ENCODE assay signal across 1 cellular context in genomic region chr16:84013787-84014569, GRCh38.
TF ChIP-seq lines count a peak whose summit lies in the region.

No MANE protein-coding gene starts in this region.

TF ChIP-seq in K562, 482 proteins besides CTCF, POLR2A, EP300 and RAD21 (continued from another document and continues in another):
- TF ChIP-seq TRIM25 (IDR thresholded peaks at IDR 0.05; ENCODE audit: borderline replicate concordance) (no peak), PYGO2 (tag; IDR thresholded peaks at IDR 0.05) (no peak), PHF8 (IDR thresholded peaks at IDR 0.05; ENCODE audit: borderline replicate concordance, low read length) (no peak; the same call in 1 of the 2 replicates), CBFA2T3 (IDR thresholded peaks at IDR 0.05) (peak; percentile 86), ZNF239 (CRISPR knock-in tag; IDR thresholded peaks at IDR 0.05) (no peak), POLR2B (IDR thresholded peaks at IDR 0.05; ENCODE audit: low read depth, partially characterized antibody) (no peak), RFX1 (IDR thresholded peaks at IDR 0.05) (no peak), NCOA1 (IDR thresholded peaks at IDR 0.05; ENCODE audit: low read depth) (no peak), THAP12 (CRISPR knock-in tag; IDR thresholded peaks at IDR 0.05) (no peak), ZNF584 (CRISPR knock-in tag; IDR thresholded peaks at IDR 0.05; ENCODE audit: low read depth) (no peak), BDP1 (IDR thresholded peaks at IDR 0.05; ENCODE audit: insufficient read depth, insufficient read length) (no peak), PTRF (tag; IDR thresholded peaks at IDR 0.05) (no peak), ZBTB2 (IDR thresholded peaks at IDR 0.05) (no peak), GTF2E2 (tag; IDR thresholded peaks at IDR 0.05) (no peak), KLF16 (IDR thresholded peaks at IDR 0.05) (peak; percentile 74), ZNF444 (CRISPR knock-in tag; IDR thresholded peaks at IDR 0.05) (no peak), PTBP1 (IDR thresholded peaks at IDR 0.05; ENCODE audit: low read depth, low read length) (no peak), MAX (CRISPR knock-in tag; IDR thresholded peaks at IDR 0.05) (peak; percentile 85), GTF2F1 (IDR thresholded peaks at IDR 0.05; ENCODE audit: low read depth, low read length) (no peak), HES1 (IDR thresholded peaks at IDR 0.05; ENCODE audit: low read depth) (no peak), TAF7 (tag; IDR thresholded peaks at IDR 0.05) (no peak), ZNF165 (CRISPR knock-in tag; IDR thresholded peaks at IDR 0.05; ENCODE audit: borderline replicate concordance) (no peak), STAT5A (IDR thresholded peaks at IDR 0.05; ENCODE audit: borderline replicate concordance, low read length) (peak; percentile 42; the same call in 1 of the 2 replicates), TCF3 (CRISPR knock-in tag; IDR thresholded peaks at IDR 0.05) (peak; percentile 84), ZNF384 (IDR thresholded peaks at IDR 0.05; ENCODE audit: low read depth, low read length) (no peak), DLX4 (CRISPR knock-in tag; IDR thresholded peaks at IDR 0.05) (no peak), BRCA1 (IDR thresholded peaks at IDR 0.05) (no peak), BRCA1 (CRISPR knock-in tag; IDR thresholded peaks at IDR 0.05) (no peak), ARID1B (IDR thresholded peaks at IDR 0.05) (peak; percentile 75; the same call in 1 of the 2 replicates), VEZF1 (CRISPR knock-in tag; IDR thresholded peaks at IDR 0.05) (0 out of 2 replicates have a peak, but pooled peaks have one; percentile 12), ELF2 (CRISPR knock-in tag; IDR thresholded peaks at IDR 0.05) (no peak), MNT (conservative IDR thresholded peaks at IDR 0.05) (peak; percentile 80 to 91), RUNX1 (IDR thresholded peaks at IDR 0.05; ENCODE audit: low read depth) (no peak), ZBTB1 (CRISPR knock-in tag; IDR thresholded peaks at IDR 0.05; ENCODE audit: borderline replicate concordance, low read depth) (no peak), MTA1 (IDR thresholded peaks at IDR 0.05; ENCODE audit: borderline replicate concordance) (no peak), PML (IDR thresholded peaks at IDR 0.05; ENCODE audit: low read length) (peak; percentile 52; the same call in 1 of the 2 replicates), RNF219 (CRISPR knock-in tag; IDR thresholded peaks at IDR 0.05) (no peak), SRSF3 (IDR thresholded peaks at IDR 0.05; ENCODE audit: insufficient read depth, low read length) (no peak), DMBX1 (CRISPR knock-in tag; IDR thresholded peaks at IDR 0.05; ENCODE audit: borderline replicate concordance) (no peak), LCOR (CRISPR knock-in tag; IDR thresholded peaks at IDR 0.05) (no peak), ZNF668 (CRISPR knock-in tag; IDR thresholded peaks at IDR 0.05) (no peak), ZNF311 (CRISPR knock-in tag; IDR thresholded peaks at IDR 0.05) (no peak), ZZZ3 (IDR thresholded peaks at IDR 0.05) (no peak), DNMT1 (IDR thresholded peaks at IDR 0.05) (no peak), THRA (IDR thresholded peaks at IDR 0.05) (no peak), SMC3 (conservative IDR thresholded peaks at IDR 0.05; ENCODE audit: insufficient read depth, low read depth, low read length) (no peak), KDM4B (IDR thresholded peaks at IDR 0.05; ENCODE audit: borderline replicate concordance in 2 of 2, low read depth in 1 of 2) (no peak), MEF2A (IDR thresholded peaks at IDR 0.05; ENCODE audit: control insufficient read depth, low read depth, low read length) (no peak), ZNF445 (CRISPR knock-in tag; IDR thresholded peaks at IDR 0.05; ENCODE audit: low read depth) (no peak), NCOA6 (IDR thresholded peaks at IDR 0.05) (no peak), RCOR1 (IDR thresholded peaks at IDR 0.05; ENCODE audit: borderline replicate concordance in 1 of 2, low read depth in 2 of 2, low read length in 2 of 2) (peak in 1 of 2 experiments; percentile 32; a peak in 2 of 4 replicates), HNRNPL (IDR thresholded peaks at IDR 0.05; ENCODE audit: low read depth, low read length) (no peak), FOXO4 (CRISPR knock-in tag; IDR thresholded peaks at IDR 0.05) (no peak), HCFC1 (IDR thresholded peaks at IDR 0.05; ENCODE audit: low read depth, low read length) (no peak), CHAMP1 (IDR thresholded peaks at IDR 0.05) (no peak)
